29 cellular contexts compared by ENCODE assay signal in genomic region chr6:170385506-170385905, GRCh38.
"Had no signal": no experiment of that assay in that cellular context is flagged by ENCODE, and none has a peak within 500 bp of the region (broad histone marks: within the 10 kb centered on the region; RNA-seq: fewer than 3 reads in every experiment).

No MANE protein-coding gene starts in this region.

- H3K27me3 Mint-ChIP-seq: activated CD4-positive, alpha-beta T cell treated with anti-CD3 and anti-CD28 coated beads, Interleukin-2, amount 10 ng/mL, durations not matched to agents 24 days and 14 days; activated CD8-positive, alpha-beta T cell treated with anti-CD3 and anti-CD28 coated beads for 36 hours; activated naive CD4-positive, alpha-beta T cell treated with anti-CD3 and anti-CD28 coated beads, Interleukin-2, amount 50 U/mL, for 24 hours; activated naive CD8-positive, alpha-beta T cell treated with anti-CD3 and anti-CD28 coated beads, Interleukin-2, amount 50 U/mL, for 24 hours; activated T-helper 17 cell treated with anti-CD3 and anti-CD28 coated beads, Interleukin-2, amount 50 U/mL, for 72 hours; brain had no signal

- H3K9ac ChIP-seq: KMS-11 had no signal

- H3K27ac ChIP-seq: KMS-11 had no signal

- H3K9me3 Mint-ChIP-seq: activated CD4-positive, alpha-beta T cell treated with anti-CD3 and anti-CD28 coated beads, Interleukin-2, amount 10 ng/mL, durations not matched to agents 24 days and 14 days; activated CD8-positive, alpha-beta T cell treated with anti-CD3 and anti-CD28 coated beads for 36 hours; activated naive CD4-positive, alpha-beta T cell treated with anti-CD3 and anti-CD28 coated beads, Interleukin-2, amount 50 U/mL, for 24 hours; activated naive CD8-positive, alpha-beta T cell treated with anti-CD3 and anti-CD28 coated beads, Interleukin-2, amount 50 U/mL, for 24 hours; activated T-cell treated with anti-CD3 and anti-CD28 coated beads, Interleukin-2, amount 50 U/mL, for 72 hours; activated T-helper 17 cell treated with anti-CD3 and anti-CD28 coated beads, Interleukin-2, amount 50 U/mL, for 72 hours; brain had no signal

- H3K4me3 Mint-ChIP-seq: activated CD4-positive, alpha-beta T cell treated with anti-CD3 and anti-CD28 coated beads, Interleukin-2, amount 10 ng/mL, durations not matched to agents 24 days and 14 days; activated CD8-positive, alpha-beta T cell treated with anti-CD3 and anti-CD28 coated beads for 36 hours; activated naive CD4-positive, alpha-beta T cell treated with anti-CD3 and anti-CD28 coated beads, Interleukin-2, amount 50 U/mL, for 24 hours; activated naive CD8-positive, alpha-beta T cell treated with anti-CD3 and anti-CD28 coated beads, Interleukin-2, amount 50 U/mL, for 24 hours; activated T-cell treated with anti-CD3 and anti-CD28 coated beads, Interleukin-2, amount 50 U/mL, for 72 hours; activated T-helper 17 cell treated with anti-CD3 and anti-CD28 coated beads, Interleukin-2, amount 50 U/mL, for 72 hours; brain had no signal

- ATAC-seq: activated CD8-positive, alpha-beta T cell treated with anti-CD3 and anti-CD28 coated beads for 36 hours; activated naive CD8-positive, alpha-beta T cell treated with anti-CD3 and anti-CD28 coated beads, Interleukin-2, amount 50 U/mL, for 24 hours; activated T-cell treated with anti-CD3 and anti-CD28 coated beads, Interleukin-2, amount 50 U/mL, for 72 hours; activated T-helper 17 cell treated with anti-CD3 and anti-CD28 coated beads, Interleukin-2, amount 50 U/mL, for 72 hours; Panc1 had no signal

- H3K27ac Mint-ChIP-seq: activated CD4-positive, alpha-beta T cell treated with anti-CD3 and anti-CD28 coated beads, Interleukin-2, amount 10 ng/mL, durations not matched to agents 24 days and 14 days; activated naive CD4-positive, alpha-beta T cell treated with anti-CD3 and anti-CD28 coated beads, Interleukin-2, amount 50 U/mL, for 24 hours; activated naive CD8-positive, alpha-beta T cell treated with anti-CD3 and anti-CD28 coated beads, Interleukin-2, amount 50 U/mL, for 24 hours; activated T-helper 17 cell treated with anti-CD3 and anti-CD28 coated beads, Interleukin-2, amount 50 U/mL, for 72 hours had no signal

- DNase-seq: activated CD4-positive, alpha-beta T cell treated with anti-CD3 and anti-CD28 coated beads, Interleukin-2, amount 10 ng/mL, durations not matched to agents 24 days and 14 days; activated CD4-positive, alpha-beta T cell treated with anti-CD3 and anti-CD28 coated beads, Interleukin-2, amount 50 U/mL, for 4 hours; activated CD8-positive, alpha-beta T cell treated with anti-CD3 and anti-CD28 coated beads for 36 hours; activated effector memory CD4-positive, alpha-beta T cell treated with anti-CD3 and anti-CD28 coated beads, Interleukin-2, amount 50 U/mL, for 16 hours; activated naive CD4-positive, alpha-beta T cell; activated naive CD8-positive, alpha-beta T cell treated with anti-CD3 and anti-CD28 coated beads, Interleukin-2, amount 50 U/mL, for 24 hours; activated T-cell treated with anti-CD3 and anti-CD28 coated beads, Interleukin-2, amount 50 U/mL, for 1 hour; activated T-cell treated with anti-CD3 and anti-CD28 coated beads, Interleukin-2, amount 50 U/mL, for 72 hours; anterior cingulate cortex; central memory CD4-positive, alpha-beta T cell; MM.1S; MV-4-11; NCI-H1092; NCI-H1436 treated with DMSO at 0.1 percent for 48 hours; NCI-H187; NCI-H2029 treated with DMSO at 0.1 percent for 48 hours; NCI-H2171 treated with DMSO at 0.1 percent for 48 hours; NCI-H2227 treated with DMSO at 0.1 percent for 48 hours; NCI-H446; NCI-H510A treated with DMSO at 0.1 percent for 48 hours; NCI-H526 treated with DMSO at 0.1 percent for 48 hours; SW 1271; T-helper 1 cell; T1000 had no signal

- H3K4me1 Mint-ChIP-seq: activated CD4-positive, alpha-beta T cell treated with anti-CD3 and anti-CD28 coated beads, Interleukin-2, amount 10 ng/mL, durations not matched to agents 24 days and 14 days; activated naive CD4-positive, alpha-beta T cell treated with anti-CD3 and anti-CD28 coated beads, Interleukin-2, amount 50 U/mL, for 24 hours; activated naive CD8-positive, alpha-beta T cell treated with anti-CD3 and anti-CD28 coated beads, Interleukin-2, amount 50 U/mL, for 24 hours; activated T-helper 17 cell treated with anti-CD3 and anti-CD28 coated beads, Interleukin-2, amount 50 U/mL, for 72 hours had no signal
